ENCODE assay signal across 6 cellular contexts in the genomic region with DNA sequence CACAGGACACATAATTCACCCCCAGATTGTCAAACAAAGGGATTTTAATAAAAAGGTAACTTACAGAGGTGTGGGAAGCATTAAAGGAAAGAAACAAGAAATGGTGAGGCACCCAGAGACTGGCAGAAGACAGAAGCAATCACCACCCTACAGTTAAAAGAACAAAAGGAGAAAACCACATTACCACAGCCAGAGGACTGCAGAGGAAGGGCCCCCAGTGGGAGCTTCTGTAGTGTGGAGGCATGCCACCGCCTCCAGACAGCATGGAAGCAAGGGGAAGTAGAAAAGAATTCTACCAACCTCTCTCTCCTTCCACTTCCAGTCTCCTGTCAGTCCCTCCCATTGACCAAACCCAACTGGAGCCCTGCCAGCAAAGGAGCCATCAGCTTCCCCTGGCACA. TPM values are rescaled to one million over a fixed set of nuclear protein-coding genes. Genes with fewer than 3 reads are reported as not detected.
"Had no signal": no experiment of that assay in that cellular context is flagged by ENCODE, and none has a peak within 500 bp of the region (broad histone marks: within the 10 kb centered on the region; RNA-seq: fewer than 3 reads in every experiment).

No MANE protein-coding gene starts in this region.

RNA-seq across cellular contexts. Expression of a gene that starts 4.4 kb away (rescaled TPM):
- total RNA-seq: GM23248, GM23338, H1, H4, H7, H9 had no signal
- polyA plus RNA-seq: GM23248, GM23338 had no signal
